ENCODE assay signal across 8 cellular contexts in the genomic region with DNA sequence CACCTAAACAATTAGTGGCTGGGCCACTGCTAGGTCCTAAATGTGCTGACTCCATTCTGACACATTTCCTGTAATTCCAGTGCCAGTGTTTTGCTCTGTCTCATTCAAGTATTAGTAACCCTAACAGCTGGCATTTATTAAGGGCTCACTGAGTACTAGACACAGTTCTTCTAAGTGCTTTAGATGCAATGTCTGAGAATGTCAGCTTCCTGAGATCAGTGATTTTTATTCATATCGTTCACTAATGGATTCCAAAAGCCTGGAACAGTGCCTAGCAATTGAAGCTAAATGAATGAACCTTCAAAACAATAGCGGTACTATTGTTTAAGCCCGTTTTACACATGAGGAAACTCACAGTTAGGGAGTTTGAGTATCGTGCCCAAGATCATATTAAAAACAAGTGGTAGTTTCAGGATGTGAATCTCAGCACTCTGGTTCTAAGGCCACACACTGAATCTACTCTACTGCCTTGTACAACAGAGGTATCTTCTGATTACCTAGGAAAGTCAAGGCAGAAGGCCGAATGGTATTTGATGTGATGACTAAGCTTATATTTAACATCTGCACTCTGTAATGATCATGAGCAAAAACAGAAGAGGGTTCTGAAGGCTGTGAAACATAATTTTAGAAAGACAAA.
A peak's percentile ranks its signal among the peaks of the same experiment; 100 is the strongest.
DNase-seq lines count a peak whose midpoint lies in the region; ATAC-seq and TF ChIP-seq lines count a peak whose summit lies in the region.

No MANE protein-coding gene starts in this region.

- H3K4me1 ChIP-seq in osteoblast (ENCODE audit: insufficient read depth, low read length) = peaks cover 13% of the 10 kb centered on the region

- no peaks in the 10 kb centered on the region for H3K4me1 Mint-ChIP-seq in activated T-helper 1 cell treated with anti-CD3 and anti-CD28 coated beads, Interleukin-12 subunit alpha, Interleukin-12 subunit beta, Interleukin-2, Interleukin-4 antibody, amounts not matched to agents 30 ng/mL and 10 ng/mL and 1 ng/mL, durations not matched to agents 14 hours and 24 hours and 36 hours (ENCODE audit: low read depth)

- H3K27me3 Mint-ChIP-seq in activated T-helper 1 cell treated with anti-CD3 and anti-CD28 coated beads, Interleukin-12 subunit alpha, Interleukin-12 subunit beta, Interleukin-2, Interleukin-4 antibody, amounts not matched to agents 30 ng/mL and 10 ng/mL and 1 ng/mL, durations not matched to agents 14 hours and 24 hours and 36 hours (ENCODE audit: insufficient read depth) = no peaks in the 10 kb centered on the region

- no peaks in the 10 kb centered on the region for H3K36me3 Mint-ChIP-seq in activated T-helper 1 cell treated with anti-CD3 and anti-CD28 coated beads, Interleukin-12 subunit alpha, Interleukin-12 subunit beta, Interleukin-2, Interleukin-4 antibody, amounts not matched to agents 30 ng/mL and 10 ng/mL and 1 ng/mL, durations not matched to agents 14 hours and 24 hours and 36 hours (ENCODE audit: low read depth)

- H2AFZ ChIP-seq in osteoblast (ENCODE audit: low read length) = peak overlapping the region; percentile 68

- no peaks in the 10 kb centered on the region for H3K36me3 ChIP-seq in osteoblast (ENCODE audit: insufficient read depth, low read length)

- H3K27me3 ChIP-seq in osteoblast (ENCODE audit: insufficient read depth, low read length) = no peaks in the 10 kb centered on the region

- H4K20me1 ChIP-seq in osteoblast (ENCODE audit: insufficient read depth, low read length) = no peaks in the 10 kb centered on the region

- peak; percentile 66 for ATAC-seq in esophagus mucosa
- ATAC-seq in HG03108 (IDR thresholded peaks at IDR 0.05; ENCODE audit: unreplicated experiment) = no peak

- H3K9me3 Mint-ChIP-seq in activated T-helper 1 cell treated with anti-CD3 and anti-CD28 coated beads, Interleukin-12 subunit alpha, Interleukin-12 subunit beta, Interleukin-2, Interleukin-4 antibody, amounts not matched to agents 30 ng/mL and 10 ng/mL and 1 ng/mL, durations not matched to agents 14 hours and 24 hours and 36 hours = no peaks in the 10 kb centered on the region

- H3K27ac ChIP-seq in osteoblast (ENCODE audit: low read depth, low read length) = peak overlapping the region; percentile 80

- H3K79me2 ChIP-seq in osteoblast (ENCODE audit: insufficient read depth, low read length) = no peaks in the 10 kb centered on the region

- H3K4me2 ChIP-seq in osteoblast (ENCODE audit: insufficient read depth, low read length) = peak overlapping the region; percentile 84

- H3K4me3 Mint-ChIP-seq in activated T-helper 1 cell treated with anti-CD3 and anti-CD28 coated beads, Interleukin-12 subunit alpha, Interleukin-12 subunit beta, Interleukin-2, Interleukin-4 antibody, amounts not matched to agents 30 ng/mL and 10 ng/mL and 1 ng/mL, durations not matched to agents 14 hours and 24 hours and 36 hours = no peak overlapping the region

- intact Hi-C loops in activated T-helper 1 cell treated with anti-CD3 and anti-CD28 coated beads, Interleukin-12 subunit alpha, Interleukin-12 subunit beta, Interleukin-2, Interleukin-4 antibody, amounts not matched to agents 30 ng/mL and 10 ng/mL and 1 ng/mL, durations not matched to agents 14 hours and 24 hours and 36 hours (cut with micrococcal nuclease) = no loop called here

- H3K9me3 ChIP-seq in osteoblast (ENCODE audit: low read depth, low read length) = no peaks in the 10 kb centered on the region

- no peak for TF ChIP-seq CTCF in osteoblast (IDR thresholded peaks at IDR 0.05; ENCODE audit: extremely low read depth, low read depth, low read length)

- H3K4me3 ChIP-seq in osteoblast (ENCODE audit: insufficient read depth, low read length) = peak overlapping the region; percentile 34

- DNase-seq in DMS 273 treated with DMSO at 0.1 percent for 48 hours (lab: John Stamatoyannopoulos, UW) (peak; percentile 10), NCI-H524 treated with DMSO at 0.1 percent for 48 hours (lab: John Stamatoyannopoulos, UW) (peak; percentile 43), osteoblast (ENCODE audit: insufficient read length, low spot score, missing footprints) (peak; percentile 66)
- no peak for DNase-seq in activated effector memory CD4-positive, alpha-beta T cell treated with anti-CD3 and anti-CD28 coated beads, Interleukin-2, amount 50 U/mL, for 16 hours
- no peak for DNase-seq in activated naive CD4-positive, alpha-beta T cell (lab: John Stamatoyannopoulos, UW)
- DNase-seq in activated T-helper 1 cell treated with anti-CD3 and anti-CD28 coated beads, Interleukin-12 subunit alpha, Interleukin-12 subunit beta, Interleukin-2, Interleukin-4 antibody, amounts not matched to agents 30 ng/mL and 10 ng/mL and 1 ng/mL, durations not matched to agents 14 hours and 24 hours and 36 hours (ENCODE audit: low spot score) = no peak

- H3K27ac Mint-ChIP-seq in activated T-helper 1 cell treated with anti-CD3 and anti-CD28 coated beads, Interleukin-12 subunit alpha, Interleukin-12 subunit beta, Interleukin-2, Interleukin-4 antibody, amounts not matched to agents 30 ng/mL and 10 ng/mL and 1 ng/mL, durations not matched to agents 14 hours and 24 hours and 36 hours = no peak overlapping the region

Comparison
In these comparisons a context has a peak if more than half of its experiments do, and no peak if none do; other contexts are left out.
1. DNase-seq: peak in DMS 273 treated with DMSO at 0.1 percent for 48 hours (single experiment), NCI-H524 treated with DMSO at 0.1 percent for 48 hours (single experiment) and osteoblast (single experiment); none in activated effector memory CD4-positive, alpha-beta T cell treated with anti-CD3 and anti-CD28 coated beads, Interleukin-2, amount 50 U/mL, for 16 hours (single experiment), activated naive CD4-positive, alpha-beta T cell (0 of 4) and activated T-helper 1 cell treated with anti-CD3 and anti-CD28 coated beads, Interleukin-12 subunit alpha, Interleukin-12 subunit beta, Interleukin-2, Interleukin-4 antibody, amounts not matched to agents 30 ng/mL and 10 ng/mL and 1 ng/mL, durations not matched to agents 14 hours and 24 hours and 36 hours (single experiment).